Comparison of ENCODE assay signal across 11 cellular contexts in the genomic region with DNA sequence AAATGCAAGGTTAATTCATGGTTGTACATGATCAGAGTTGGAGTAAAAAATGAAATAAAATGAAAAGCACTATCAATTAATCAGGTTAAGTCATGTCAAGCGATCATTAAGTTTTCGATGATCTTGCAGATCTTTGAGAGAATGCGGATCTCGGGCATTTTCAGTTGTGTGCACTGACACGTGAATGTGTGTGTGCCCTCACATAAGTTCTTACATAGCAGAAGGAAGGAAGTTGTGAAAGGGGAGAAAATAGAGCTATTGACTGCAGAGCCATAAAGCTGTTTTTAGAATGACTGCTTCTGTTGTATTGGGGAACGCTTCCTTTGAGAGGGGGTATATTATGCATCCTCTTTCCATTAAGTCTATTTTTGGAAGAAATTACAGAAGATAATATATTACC.
DNase-seq lines count a peak whose midpoint lies in the region; ATAC-seq, FAIRE-seq and TF ChIP-seq lines count a peak whose summit lies in the region.
"Had no signal": no experiment of that assay in that cellular context is flagged by ENCODE, and none has a peak within 500 bp of the region (broad histone marks: within the 10 kb centered on the region; RNA-seq: fewer than 3 reads in every experiment).

No MANE protein-coding gene starts in this region.

- intact Hi-C loops in Right ventricle myocardium inferior (cut with DNase I) (no loop called here), HepG2 (cut with micrococcal nuclease; ENCODE audit: unreplicated experiment) (loop anchor here (5.0 kb wide), 1 partner anchor 37 kb away; no protein-coding TSS in a partner anchor)
- intact Hi-C loops in activated CD8-positive, alpha-beta T cell treated with anti-CD3 and anti-CD28 coated beads for 36 hours (cut with micrococcal nuclease) = no loop called here

- peak overlapping the region; percentile 79 for H3K4me2 ChIP-seq in HepG2 (ENCODE audit: low read depth, low read length)

- no peaks in the 10 kb centered on the region for H3K27me3 ChIP-seq in right atrium auricular region
- no peaks in the 10 kb centered on the region for H3K27me3 ChIP-seq in HepG2 (ENCODE audit: control insufficient read depth in 1 of 2, insufficient read depth in 2 of 2, low read length in 2 of 2)
- H3K27me3 ChIP-seq: cardiac muscle cell, SJCRH30 had no signal

- peaks cover 55% of the 10 kb centered on the region for H3K4me1 Mint-ChIP-seq in type B pancreatic cell (ENCODE audit: unreplicated experiment)
- no peaks in the 10 kb centered on the region for H3K4me1 Mint-ChIP-seq in activated CD8-positive, alpha-beta T cell treated with anti-CD3 and anti-CD28 coated beads for 36 hours (ENCODE audit: low read depth)

- H3K27me3 Mint-ChIP-seq in type B pancreatic cell = peaks cover 3% of the 10 kb centered on the region
- peaks cover 9% of the 10 kb centered on the region for H3K27me3 Mint-ChIP-seq in activated CD8-positive, alpha-beta T cell treated with anti-CD3 and anti-CD28 coated beads for 36 hours

- FAIRE-seq in HepG2 (lab: Jason Lieb, UNC) = no peak

- peak overlapping the region; percentile 73 for H3K27ac Mint-ChIP-seq in type B pancreatic cell
- H3K27ac Mint-ChIP-seq in activated CD8-positive, alpha-beta T cell treated with anti-CD3 and anti-CD28 coated beads for 36 hours = no peak overlapping the region

- POLR2A ChIA-PET in HepG2 (lab: Yijun Ruan, JAX) = interaction anchor here (0.7 to 2.5 kb wide), 9 partner anchors 12 to 123 kb away, joined by 3 to 24 read pairs (median 4); a partner anchor contains a TSS
- POLR2A ChIA-PET in activated CD8-positive, alpha-beta T cell treated with anti-CD3 and anti-CD28 coated beads for 36 hours (lab: Charles Lee) = interaction anchor here (0.6 kb wide), 1 partner anchor 12 kb away, joined by 3 read pairs; no protein-coding TSS in a partner anchor

- H3K9me3 ChIP-seq in right atrium auricular region = no peaks in the 10 kb centered on the region
- H3K9me3 ChIP-seq in HepG2 (ENCODE audit: low read length) = no peaks in the 10 kb centered on the region
- H3K9me3 ChIP-seq: SJCRH30 had no signal

- H3K4me1 ChIP-seq in right atrium auricular region = no peaks in the 10 kb centered on the region
- H3K4me1 ChIP-seq in HepG2 (ENCODE audit: insufficient read depth, low read length) = peaks cover 72% of the 10 kb centered on the region
- H3K4me1 ChIP-seq: SJCRH30 had no signal

- peaks cover 19% of the 10 kb centered on the region for H3K79me2 ChIP-seq in HepG2 (ENCODE audit: insufficient read depth, low read length)

- WGBS in HepG2 (ENCODE audit: low lambda C conversion rate) = 55% methylated on average over 6 of the region's 6 CpGs

- peak overlapping the region; percentile 23 for H3K4me3 Mint-ChIP-seq in type B pancreatic cell
- H3K4me3 Mint-ChIP-seq in activated CD8-positive, alpha-beta T cell treated with anti-CD3 and anti-CD28 coated beads for 36 hours = no peak overlapping the region

- H3K36me3 Mint-ChIP-seq in type B pancreatic cell = peaks cover 23% of the 10 kb centered on the region
- no peaks in the 10 kb centered on the region for H3K36me3 Mint-ChIP-seq in activated CD8-positive, alpha-beta T cell treated with anti-CD3 and anti-CD28 coated beads for 36 hours (ENCODE audit: low read depth)

- no peaks in the 10 kb centered on the region for H3K9me3 Mint-ChIP-seq in type B pancreatic cell
- H3K9me3 Mint-ChIP-seq in activated CD8-positive, alpha-beta T cell treated with anti-CD3 and anti-CD28 coated beads for 36 hours = no peaks in the 10 kb centered on the region

- in situ Hi-C loops in HepG2 (cut with HindIII; ENCODE audit: extremely low pct_ligation_motif_present, low pct_unique_long_range_greater_than_20kb) = no loop called here

- peak; percentile 42 for ATAC-seq in Right ventricle myocardium inferior
- ATAC-seq in HepG2 = peak; percentile 5; the same call in 2 of the 3 replicates
- ATAC-seq in activated CD8-positive, alpha-beta T cell treated with anti-CD3 and anti-CD28 coated beads for 36 hours = no peak

- H3K36me3 ChIP-seq in right atrium auricular region (no peaks in the 10 kb centered on the region), HepG2 (replicated peaks in 1 of 2; ENCODE audit: control insufficient read depth in 1 of 2, insufficient read depth in 2 of 2, low read length in 2 of 2) (peaks cover 5 to 14% of the 10 kb centered on the region in 2 experiments; a peak in 3 of 5 replicates)
- H3K36me3 ChIP-seq: cardiac muscle cell had no signal

- no peak overlapping the region for H2AFZ ChIP-seq in HepG2 (ENCODE audit: low read length)

- no peak for TF ChIP-seq CTCF in right atrium auricular region (IDR thresholded peaks at IDR 0.05)
- no peak for TF ChIP-seq CTCF in HepG2 (CRISPR knock-in tag; IDR thresholded peaks at IDR 0.05)
- TF ChIP-seq CTCF in type B pancreatic cell (conservative IDR thresholded peaks at IDR 0.05) = no peak
- no peak for TF ChIP-seq CTCF in activated CD8-positive, alpha-beta T cell treated with anti-CD3 and anti-CD28 coated beads for 36 hours (IDR thresholded peaks at IDR 0.05)

- CTCF ChIA-PET in HepG2 (lab: Yijun Ruan, JAX; ENCODE audit: low intra/inter-chr PET ratio, low total read pairs) = interaction anchor here (0.6 kb wide), 1 partner anchor 58 kb away, joined by 3 read pairs; no protein-coding TSS in a partner anchor
- CTCF ChIA-PET in activated CD8-positive, alpha-beta T cell treated with anti-CD3 and anti-CD28 coated beads for 36 hours (lab: Charles Lee) = no interaction called here

- TF ChIP-seq EP300 in HepG2 (IDR thresholded peaks at IDR 0.05; ENCODE audit: low read depth in 2 of 2, low read length in 2 of 2) (no peak), HepG2 (CRISPR knock-in tag; IDR thresholded peaks at IDR 0.05; ENCODE audit: borderline replicate concordance) (no peak)

- no peaks in the 10 kb centered on the region for H4K20me1 ChIP-seq in HepG2 (ENCODE audit: insufficient read depth, low read length)

- no TSS peak for BruUV-seq in HepG2 (replicated peaks; lab: Mats Ljungman, UMichigan)

- TF ChIP-seq RAD21 in HepG2 (CRISPR knock-in tag; IDR thresholded peaks at IDR 0.05) = no peak

- peak overlapping the region; percentile 66; the same call in 1 of the 2 replicates for H3K9ac ChIP-seq in HepG2 (ENCODE audit: insufficient read depth, low read depth, low read length)

- DNase-seq in Right ventricle myocardium inferior (ENCODE audit: missing footprints) (no peak), right atrium auricular region (ENCODE audit: low spot score) (no peak), SKM-1 treated with dmso at 0.1 percent for 144 hours (lab: John Stamatoyannopoulos, UW; ENCODE audit: unreplicated experiment) (peak; percentile 59), HepG2 (ENCODE audit: low spot score) (peak; percentile 25), type B pancreatic cell (ENCODE audit: extremely low spot score, unreplicated experiment) (no peak), ureter (ENCODE audit: low spot score) (no peak), activated gamma-delta T cell (lab: John Stamatoyannopoulos, UW) (no peak)
- no peak for DNase-seq in activated CD8-positive, alpha-beta T cell treated with anti-CD3 and anti-CD28 coated beads for 36 hours
- DNase-seq: hippocampal formation, SJCRH30 had no signal

- TF ChIP-seq POLR2A in HepG2 (IDR thresholded peaks at IDR 0.05; ENCODE audit: insufficient read depth in 1 of 2, low read depth in 2 of 2, low read length in 2 of 2) = no peak

- no peak overlapping the region for H3K4me3 ChIP-seq in right atrium auricular region
- no peak overlapping the region; a peak in 1 of 6 replicates for H3K4me3 ChIP-seq in HepG2 (replicated peaks in 1 of 3; ENCODE audit: insufficient read depth in 1 of 3, low read depth in 2 of 3, low read length in 3 of 3)
- H3K4me3 ChIP-seq: cardiac muscle cell, SJCRH30 had no signal

- H3K27ac ChIP-seq in right atrium auricular region (no peak overlapping the region), HepG2 (ENCODE audit: extremely low read length, insufficient read depth, low read length) (peak overlapping the region; percentile 94)
- H3K27ac ChIP-seq: cardiac muscle cell, SJCRH30 had no signal

TF ChIP-seq in HepG2, 621 proteins besides CTCF, POLR2A, EP300 and RAD21:
- TF ChIP-seq NCOA2 (CRISPR knock-in tag; IDR thresholded peaks at IDR 0.05) = 0 out of 2 replicates have a peak, but pooled peaks have one; percentile 1
- peak; percentile 90 for TF ChIP-seq MAFF (IDR thresholded peaks at IDR 0.05; ENCODE audit: low read depth, low read length)
- peak; percentile 9; the same call in 1 of the 2 replicates for TF ChIP-seq ZSCAN9 (CRISPR knock-in tag; IDR thresholded peaks at IDR 0.05; ENCODE audit: borderline replicate concordance)
- TF ChIP-seq ZNF451 (CRISPR knock-in tag; IDR thresholded peaks at IDR 0.05) = no peak
- TF ChIP-seq ZBTB20 (CRISPR knock-in tag; IDR thresholded peaks at IDR 0.05; ENCODE audit: borderline replicate concordance, low read depth) = no peak
- peak; percentile 88 to 92 for TF ChIP-seq MAFK (conservative IDR thresholded peaks at IDR 0.05 in 1 of 2, IDR thresholded peaks at IDR 0.05 in 1 of 2; ENCODE audit: low read length in 2 of 2)
- no peak for TF ChIP-seq ZNF788 (CRISPR knock-in tag; IDR thresholded peaks at IDR 0.05; ENCODE audit: borderline replicate concordance)

Comparison
In these comparisons a context has a peak if more than half of its experiments do, and no peak if none do; other contexts are left out.
1. DNase-seq: peak in SKM-1 treated with dmso at 0.1 percent for 144 hours (single experiment) and HepG2 (single experiment); none in Right ventricle myocardium inferior (single experiment), right atrium auricular region (single experiment), type B pancreatic cell (single experiment), ureter (single experiment), activated CD8-positive, alpha-beta T cell treated with anti-CD3 and anti-CD28 coated beads for 36 hours (single experiment) and activated gamma-delta T cell (single experiment).